ENCODE assay signal across 2 cellular contexts in the genomic region with DNA sequence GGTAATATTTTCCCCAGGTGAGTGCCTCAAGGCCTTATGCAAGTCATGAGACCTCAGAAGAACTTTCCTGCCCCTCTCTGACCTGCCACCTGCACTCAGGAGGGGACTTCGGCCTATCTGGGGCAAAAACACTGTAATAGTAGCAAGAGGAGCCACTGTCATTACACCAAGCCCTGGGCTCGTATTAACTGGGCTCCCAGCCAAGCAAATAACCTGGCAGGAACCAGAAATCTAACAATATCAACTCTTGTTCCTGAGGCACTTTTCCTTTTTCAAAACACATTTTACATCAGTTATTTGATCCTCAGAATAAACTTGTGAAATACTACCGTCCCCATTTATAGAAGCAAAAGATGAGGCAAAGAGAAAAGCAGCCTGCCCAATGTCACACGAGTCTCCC.
TF ChIP-seq lines count a peak whose summit lies in the region.

No MANE protein-coding gene starts in this region.

TF ChIP-seq in SK-N-SH, 30 proteins besides CTCF, POLR2A, EP300 and RAD21 (continued from another document):
- TF ChIP-seq NFIC (IDR thresholded peaks at IDR 0.05; ENCODE audit: borderline replicate concordance) = no peak
- TF ChIP-seq, protein P1, sequence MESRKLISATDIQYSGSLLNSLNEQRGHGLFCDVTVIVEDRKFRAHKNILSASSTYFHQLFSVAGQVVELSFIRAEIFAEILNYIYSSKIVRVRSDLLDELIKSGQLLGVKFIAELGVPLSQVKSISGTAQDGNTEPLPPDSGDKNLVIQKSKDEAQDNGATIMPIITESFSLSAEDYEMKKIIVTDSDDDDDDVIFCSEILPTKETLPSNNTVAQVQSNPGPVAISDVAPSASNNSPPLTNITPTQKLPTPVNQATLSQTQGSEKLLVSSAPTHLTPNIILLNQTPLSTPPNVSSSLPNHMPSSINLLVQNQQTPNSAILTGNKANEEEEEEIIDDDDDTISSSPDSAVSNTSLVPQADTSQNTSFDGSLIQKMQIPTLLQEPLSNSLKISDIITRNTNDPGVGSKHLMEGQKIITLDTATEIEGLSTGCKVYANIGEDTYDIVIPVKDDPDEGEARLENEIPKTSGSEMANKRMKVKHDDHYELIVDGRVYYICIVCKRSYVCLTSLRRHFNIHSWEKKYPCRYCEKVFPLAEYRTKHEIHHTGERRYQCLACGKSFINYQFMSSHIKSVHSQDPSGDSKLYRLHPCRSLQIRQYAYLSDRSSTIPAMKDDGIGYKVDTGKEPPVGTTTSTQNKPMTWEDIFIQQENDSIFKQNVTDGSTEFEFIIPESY (IDR thresholded peaks at IDR 0.05; ENCODE audit: borderline replicate concordance, low read depth) = no peak
- TF ChIP-seq, protein P2, sequence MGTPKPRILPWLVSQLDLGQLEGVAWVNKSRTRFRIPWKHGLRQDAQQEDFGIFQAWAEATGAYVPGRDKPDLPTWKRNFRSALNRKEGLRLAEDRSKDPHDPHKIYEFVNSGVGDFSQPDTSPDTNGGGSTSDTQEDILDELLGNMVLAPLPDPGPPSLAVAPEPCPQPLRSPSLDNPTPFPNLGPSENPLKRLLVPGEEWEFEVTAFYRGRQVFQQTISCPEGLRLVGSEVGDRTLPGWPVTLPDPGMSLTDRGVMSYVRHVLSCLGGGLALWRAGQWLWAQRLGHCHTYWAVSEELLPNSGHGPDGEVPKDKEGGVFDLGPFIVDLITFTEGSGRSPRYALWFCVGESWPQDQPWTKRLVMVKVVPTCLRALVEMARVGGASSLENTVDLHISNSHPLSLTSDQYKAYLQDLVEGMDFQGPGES (IDR thresholded peaks at IDR 0.05; ENCODE audit: low read depth, low read length) = no peak
- TF ChIP-seq, protein P3, sequence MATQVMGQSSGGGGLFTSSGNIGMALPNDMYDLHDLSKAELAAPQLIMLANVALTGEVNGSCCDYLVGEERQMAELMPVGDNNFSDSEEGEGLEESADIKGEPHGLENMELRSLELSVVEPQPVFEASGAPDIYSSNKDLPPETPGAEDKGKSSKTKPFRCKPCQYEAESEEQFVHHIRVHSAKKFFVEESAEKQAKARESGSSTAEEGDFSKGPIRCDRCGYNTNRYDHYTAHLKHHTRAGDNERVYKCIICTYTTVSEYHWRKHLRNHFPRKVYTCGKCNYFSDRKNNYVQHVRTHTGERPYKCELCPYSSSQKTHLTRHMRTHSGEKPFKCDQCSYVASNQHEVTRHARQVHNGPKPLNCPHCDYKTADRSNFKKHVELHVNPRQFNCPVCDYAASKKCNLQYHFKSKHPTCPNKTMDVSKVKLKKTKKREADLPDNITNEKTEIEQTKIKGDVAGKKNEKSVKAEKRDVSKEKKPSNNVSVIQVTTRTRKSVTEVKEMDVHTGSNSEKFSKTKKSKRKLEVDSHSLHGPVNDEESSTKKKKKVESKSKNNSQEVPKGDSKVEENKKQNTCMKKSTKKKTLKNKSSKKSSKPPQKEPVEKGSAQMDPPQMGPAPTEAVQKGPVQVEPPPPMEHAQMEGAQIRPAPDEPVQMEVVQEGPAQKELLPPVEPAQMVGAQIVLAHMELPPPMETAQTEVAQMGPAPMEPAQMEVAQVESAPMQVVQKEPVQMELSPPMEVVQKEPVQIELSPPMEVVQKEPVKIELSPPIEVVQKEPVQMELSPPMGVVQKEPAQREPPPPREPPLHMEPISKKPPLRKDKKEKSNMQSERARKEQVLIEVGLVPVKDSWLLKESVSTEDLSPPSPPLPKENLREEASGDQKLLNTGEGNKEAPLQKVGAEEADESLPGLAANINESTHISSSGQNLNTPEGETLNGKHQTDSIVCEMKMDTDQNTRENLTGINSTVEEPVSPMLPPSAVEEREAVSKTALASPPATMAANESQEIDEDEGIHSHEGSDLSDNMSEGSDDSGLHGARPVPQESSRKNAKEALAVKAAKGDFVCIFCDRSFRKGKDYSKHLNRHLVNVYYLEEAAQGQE (IDR thresholded peaks at IDR 0.05; ENCODE audit: low read depth, low read length) = no peak

TF ChIP-seq in SK-N-SH treated with all-trans-retinoic acid at 6 μM for 48 hours, 23 proteins besides CTCF, POLR2A, EP300 and RAD21 (continued from another document):
- TF ChIP-seq, protein P4, sequence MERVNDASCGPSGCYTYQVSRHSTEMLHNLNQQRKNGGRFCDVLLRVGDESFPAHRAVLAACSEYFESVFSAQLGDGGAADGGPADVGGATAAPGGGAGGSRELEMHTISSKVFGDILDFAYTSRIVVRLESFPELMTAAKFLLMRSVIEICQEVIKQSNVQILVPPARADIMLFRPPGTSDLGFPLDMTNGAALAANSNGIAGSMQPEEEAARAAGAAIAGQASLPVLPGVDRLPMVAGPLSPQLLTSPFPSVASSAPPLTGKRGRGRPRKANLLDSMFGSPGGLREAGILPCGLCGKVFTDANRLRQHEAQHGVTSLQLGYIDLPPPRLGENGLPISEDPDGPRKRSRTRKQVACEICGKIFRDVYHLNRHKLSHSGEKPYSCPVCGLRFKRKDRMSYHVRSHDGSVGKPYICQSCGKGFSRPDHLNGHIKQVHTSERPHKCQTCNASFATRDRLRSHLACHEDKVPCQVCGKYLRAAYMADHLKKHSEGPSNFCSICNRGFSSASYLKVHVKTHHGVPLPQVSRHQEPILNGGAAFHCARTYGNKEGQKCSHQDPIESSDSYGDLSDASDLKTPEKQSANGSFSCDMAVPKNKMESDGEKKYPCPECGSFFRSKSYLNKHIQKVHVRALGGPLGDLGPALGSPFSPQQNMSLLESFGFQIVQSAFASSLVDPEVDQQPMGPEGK (CRISPR knock-in tag; IDR thresholded peaks at IDR 0.05; ENCODE audit: borderline replicate concordance) = no peak
- TF ChIP-seq GLIS3 (CRISPR knock-in tag; IDR thresholded peaks at IDR 0.05) (no peak), ARNTL (CRISPR knock-in tag; IDR thresholded peaks at IDR 0.05; ENCODE audit: borderline replicate concordance, low read depth) (no peak), PPARA (CRISPR knock-in tag; IDR thresholded peaks at IDR 0.05; ENCODE audit: borderline replicate concordance) (no peak), TOX (CRISPR knock-in tag; IDR thresholded peaks at IDR 0.05; ENCODE audit: borderline replicate concordance) (no peak), ZFP30 (CRISPR knock-in tag; IDR thresholded peaks at IDR 0.05) (no peak), ZC3H10 (CRISPR knock-in tag; IDR thresholded peaks at IDR 0.05) (no peak), ZFP3 (CRISPR knock-in tag; IDR thresholded peaks at IDR 0.05) (no peak), CSDC2 (CRISPR knock-in tag; IDR thresholded peaks at IDR 0.05) (no peak), RARB (CRISPR knock-in tag; IDR thresholded peaks at IDR 0.05) (no peak)
- TF ChIP-seq, protein P5, sequence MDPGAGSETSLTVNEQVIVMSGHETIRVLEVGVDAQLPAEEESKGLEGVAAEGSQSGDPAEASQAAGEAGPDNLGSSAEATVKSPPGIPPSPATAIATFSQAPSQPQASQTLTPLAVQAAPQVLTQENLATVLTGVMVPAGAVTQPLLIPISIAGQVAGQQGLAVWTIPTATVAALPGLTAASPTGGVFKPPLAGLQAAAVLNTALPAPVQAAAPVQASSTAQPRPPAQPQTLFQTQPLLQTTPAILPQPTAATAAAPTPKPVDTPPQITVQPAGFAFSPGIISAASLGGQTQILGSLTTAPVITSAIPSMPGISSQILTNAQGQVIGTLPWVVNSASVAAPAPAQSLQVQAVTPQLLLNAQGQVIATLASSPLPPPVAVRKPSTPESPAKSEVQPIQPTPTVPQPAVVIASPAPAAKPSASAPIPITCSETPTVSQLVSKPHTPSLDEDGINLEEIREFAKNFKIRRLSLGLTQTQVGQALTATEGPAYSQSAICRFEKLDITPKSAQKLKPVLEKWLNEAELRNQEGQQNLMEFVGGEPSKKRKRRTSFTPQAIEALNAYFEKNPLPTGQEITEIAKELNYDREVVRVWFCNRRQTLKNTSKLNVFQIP (CRISPR knock-in tag; IDR thresholded peaks at IDR 0.05; ENCODE audit: borderline replicate concordance, low read depth) = no peak
- TF ChIP-seq, protein P6, sequence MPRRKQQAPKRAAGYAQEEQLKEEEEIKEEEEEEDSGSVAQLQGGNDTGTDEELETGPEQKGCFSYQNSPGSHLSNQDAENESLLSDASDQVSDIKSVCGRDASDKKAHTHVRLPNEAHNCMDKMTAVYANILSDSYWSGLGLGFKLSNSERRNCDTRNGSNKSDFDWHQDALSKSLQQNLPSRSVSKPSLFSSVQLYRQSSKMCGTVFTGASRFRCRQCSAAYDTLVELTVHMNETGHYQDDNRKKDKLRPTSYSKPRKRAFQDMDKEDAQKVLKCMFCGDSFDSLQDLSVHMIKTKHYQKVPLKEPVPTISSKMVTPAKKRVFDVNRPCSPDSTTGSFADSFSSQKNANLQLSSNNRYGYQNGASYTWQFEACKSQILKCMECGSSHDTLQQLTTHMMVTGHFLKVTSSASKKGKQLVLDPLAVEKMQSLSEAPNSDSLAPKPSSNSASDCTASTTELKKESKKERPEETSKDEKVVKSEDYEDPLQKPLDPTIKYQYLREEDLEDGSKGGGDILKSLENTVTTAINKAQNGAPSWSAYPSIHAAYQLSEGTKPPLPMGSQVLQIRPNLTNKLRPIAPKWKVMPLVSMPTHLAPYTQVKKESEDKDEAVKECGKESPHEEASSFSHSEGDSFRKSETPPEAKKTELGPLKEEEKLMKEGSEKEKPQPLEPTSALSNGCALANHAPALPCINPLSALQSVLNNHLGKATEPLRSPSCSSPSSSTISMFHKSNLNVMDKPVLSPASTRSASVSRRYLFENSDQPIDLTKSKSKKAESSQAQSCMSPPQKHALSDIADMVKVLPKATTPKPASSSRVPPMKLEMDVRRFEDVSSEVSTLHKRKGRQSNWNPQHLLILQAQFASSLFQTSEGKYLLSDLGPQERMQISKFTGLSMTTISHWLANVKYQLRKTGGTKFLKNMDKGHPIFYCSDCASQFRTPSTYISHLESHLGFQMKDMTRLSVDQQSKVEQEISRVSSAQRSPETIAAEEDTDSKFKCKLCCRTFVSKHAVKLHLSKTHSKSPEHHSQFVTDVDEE (CRISPR knock-in tag; IDR thresholded peaks at IDR 0.05) = no peak
TF ChIP-seq in SK-N-SH treated with all-trans-retinoic acid at 6 μM for 48 hours: peak in this region for 0.
